In the genomic region with DNA sequence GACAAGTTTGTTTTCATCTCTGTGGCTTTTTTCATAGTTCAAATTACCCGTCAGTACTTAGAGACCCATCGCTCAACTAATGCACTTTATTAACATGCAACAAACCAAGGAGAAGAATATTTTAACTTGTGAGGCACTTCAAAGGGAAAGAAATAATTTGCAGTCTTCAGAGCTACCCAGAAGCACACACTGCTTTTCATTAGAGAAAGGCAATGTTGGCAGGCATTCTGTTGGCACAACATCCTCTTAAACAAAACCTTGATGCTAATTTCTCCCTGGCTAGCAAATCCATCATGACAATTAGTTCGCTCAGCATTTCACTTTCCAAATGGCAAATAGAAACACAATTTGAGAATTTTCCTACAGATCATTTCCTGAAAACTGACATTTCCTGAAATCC, we compare ENCODE assay signal across 23 cellular contexts.
"Had no signal": no experiment of that assay in that cellular context is flagged by ENCODE, and none has a peak within 500 bp of the region (broad histone marks: within the 10 kb centered on the region; RNA-seq: fewer than 3 reads in every experiment).

No MANE protein-coding gene starts in this region.

- DNase-seq: activated CD4-positive, alpha-beta memory T cell treated with anti-CD3 and anti-CD28 coated beads for 36 hours; activated CD4-positive, alpha-beta T cell treated with anti-CD3 and anti-CD28 coated beads for 48 hours; activated effector memory CD4-positive, alpha-beta T cell treated with Interleukin-2 at 50 U/mL for 16 hours; activated naive CD4-positive, alpha-beta T cell treated with anti-CD3 and anti-CD28 coated beads for 36 hours; activated naive CD8-positive, alpha-beta T cell treated with anti-CD3 and anti-CD28 coated beads, Interleukin-2, amount 10 ng/mL, durations not matched to agents 7 days and 5 days; activated T-cell treated with anti-CD3 and anti-CD28 coated beads, Interleukin-2, amount 50 U/mL, for 48 hours; brain microvascular endothelial cell; central memory CD4-positive, alpha-beta T cell; foreskin fibroblast; left lung; pancreas; right lobe of liver; stimulated activated CD4-positive, alpha-beta T cell treated with anti-CD3 and anti-CD28 coated beads, Interleukin-2, amount 100 ng/mL, for 24 hours; stimulated activated naive CD8-positive, alpha-beta T cell treated with anti-CD3 and anti-CD28 coated beads, Interleukin-15, amount 100 ng/mL, for 72 hours; T-helper 2 cell; transverse colon had no signal

- H3K36me3 ChIP-seq: brain microvascular endothelial cell, left lung, neutrophil, pancreas, right lobe of liver, suprapubic skin, transverse colon had no signal

- H3K4me3 ChIP-seq: coronary artery, left lung, lung, pancreas, right lobe of liver, skin epidermis, suprapubic skin, transverse colon had no signal

- H3K9me3 Mint-ChIP-seq: activated CD4-positive, alpha-beta memory T cell treated with anti-CD3 and anti-CD28 coated beads for 36 hours; activated naive CD4-positive, alpha-beta T cell treated with anti-CD3 and anti-CD28 coated beads for 36 hours had no signal

- H3K27me3 Mint-ChIP-seq: activated naive CD8-positive, alpha-beta T cell treated with anti-CD3 and anti-CD28 coated beads, Interleukin-2, amount 10 ng/mL, durations not matched to agents 7 days and 5 days; natural killer cell treated with Interleukin-12 subunit alpha and Interleukin-12 subunit beta and Interleukin-15 and Interleukin-18, amount 100 ng/mL, for 72 hours; stimulated activated naive CD8-positive, alpha-beta T cell treated with anti-CD3 and anti-CD28 coated beads, Interleukin-15, amount 100 ng/mL, for 72 hours had no signal

- H3K27me3 ChIP-seq: brain microvascular endothelial cell, left lung, neutrophil, pancreas, right lobe of liver, suprapubic skin, transverse colon had no signal

- H3K36me3 Mint-ChIP-seq: activated CD4-positive, alpha-beta memory T cell treated with anti-CD3 and anti-CD28 coated beads for 36 hours; activated naive CD8-positive, alpha-beta T cell treated with anti-CD3 and anti-CD28 coated beads, Interleukin-2, amount 10 ng/mL, durations not matched to agents 7 days and 5 days; natural killer cell treated with Interleukin-12 subunit alpha and Interleukin-12 subunit beta and Interleukin-15 and Interleukin-18, amount 100 ng/mL, for 72 hours; stimulated activated effector memory CD8-positive, alpha-beta T cell treated with anti-CD3 and anti-CD28 coated beads, Interleukin-12 subunit alpha, Interleukin-12 subunit beta, amount 100 ng/mL, for 72 hours had no signal

- ATAC-seq: left lung; natural killer cell treated with Interleukin-12 subunit alpha and Interleukin-12 subunit beta and Interleukin-15 and Interleukin-18, amount 100 ng/mL, for 72 hours; pancreas; right lobe of liver; stimulated activated effector memory CD8-positive, alpha-beta T cell treated with anti-CD3 and anti-CD28 coated beads, Interleukin-12 subunit alpha, Interleukin-12 subunit beta, amount 100 ng/mL, for 72 hours; stimulated activated naive CD8-positive, alpha-beta T cell treated with anti-CD3 and anti-CD28 coated beads, Interleukin-15, amount 100 ng/mL, for 72 hours had no signal

- H3K4me3 Mint-ChIP-seq: activated CD4-positive, alpha-beta memory T cell treated with anti-CD3 and anti-CD28 coated beads for 36 hours; activated naive CD4-positive, alpha-beta T cell treated with anti-CD3 and anti-CD28 coated beads for 36 hours; activated naive CD8-positive, alpha-beta T cell treated with anti-CD3 and anti-CD28 coated beads, Interleukin-2, amount 10 ng/mL, durations not matched to agents 7 days and 5 days; natural killer cell treated with Interleukin-12 subunit alpha and Interleukin-12 subunit beta and Interleukin-15 and Interleukin-18, amount 100 ng/mL, for 72 hours; stimulated activated effector memory CD8-positive, alpha-beta T cell treated with anti-CD3 and anti-CD28 coated beads, Interleukin-12 subunit alpha, Interleukin-12 subunit beta, amount 100 ng/mL, for 72 hours; stimulated activated naive CD8-positive, alpha-beta T cell treated with anti-CD3 and anti-CD28 coated beads, Interleukin-15, amount 100 ng/mL, for 72 hours had no signal

- H3K4me1 ChIP-seq: left lung, pancreas, right lobe of liver, suprapubic skin had no signal

- H3K27ac Mint-ChIP-seq: activated CD4-positive, alpha-beta memory T cell treated with anti-CD3 and anti-CD28 coated beads for 36 hours; activated naive CD4-positive, alpha-beta T cell treated with anti-CD3 and anti-CD28 coated beads for 36 hours; activated naive CD8-positive, alpha-beta T cell treated with anti-CD3 and anti-CD28 coated beads, Interleukin-2, amount 10 ng/mL, durations not matched to agents 7 days and 5 days; natural killer cell treated with Interleukin-12 subunit alpha and Interleukin-12 subunit beta and Interleukin-15 and Interleukin-18, amount 100 ng/mL, for 72 hours; stimulated activated effector memory CD8-positive, alpha-beta T cell treated with anti-CD3 and anti-CD28 coated beads, Interleukin-12 subunit alpha, Interleukin-12 subunit beta, amount 100 ng/mL, for 72 hours; stimulated activated naive CD8-positive, alpha-beta T cell treated with anti-CD3 and anti-CD28 coated beads, Interleukin-15, amount 100 ng/mL, for 72 hours had no signal

- H3K4me1 Mint-ChIP-seq: activated naive CD8-positive, alpha-beta T cell treated with anti-CD3 and anti-CD28 coated beads, Interleukin-2, amount 10 ng/mL, durations not matched to agents 7 days and 5 days; stimulated activated effector memory CD8-positive, alpha-beta T cell treated with anti-CD3 and anti-CD28 coated beads, Interleukin-12 subunit alpha, Interleukin-12 subunit beta, amount 100 ng/mL, for 72 hours; stimulated activated naive CD8-positive, alpha-beta T cell treated with anti-CD3 and anti-CD28 coated beads, Interleukin-15, amount 100 ng/mL, for 72 hours had no signal

- H3K9me3 ChIP-seq: left lung, neutrophil, pancreas, right lobe of liver, suprapubic skin, transverse colon had no signal
